8 cellular contexts compared by ENCODE assay signal in the genomic region with DNA sequence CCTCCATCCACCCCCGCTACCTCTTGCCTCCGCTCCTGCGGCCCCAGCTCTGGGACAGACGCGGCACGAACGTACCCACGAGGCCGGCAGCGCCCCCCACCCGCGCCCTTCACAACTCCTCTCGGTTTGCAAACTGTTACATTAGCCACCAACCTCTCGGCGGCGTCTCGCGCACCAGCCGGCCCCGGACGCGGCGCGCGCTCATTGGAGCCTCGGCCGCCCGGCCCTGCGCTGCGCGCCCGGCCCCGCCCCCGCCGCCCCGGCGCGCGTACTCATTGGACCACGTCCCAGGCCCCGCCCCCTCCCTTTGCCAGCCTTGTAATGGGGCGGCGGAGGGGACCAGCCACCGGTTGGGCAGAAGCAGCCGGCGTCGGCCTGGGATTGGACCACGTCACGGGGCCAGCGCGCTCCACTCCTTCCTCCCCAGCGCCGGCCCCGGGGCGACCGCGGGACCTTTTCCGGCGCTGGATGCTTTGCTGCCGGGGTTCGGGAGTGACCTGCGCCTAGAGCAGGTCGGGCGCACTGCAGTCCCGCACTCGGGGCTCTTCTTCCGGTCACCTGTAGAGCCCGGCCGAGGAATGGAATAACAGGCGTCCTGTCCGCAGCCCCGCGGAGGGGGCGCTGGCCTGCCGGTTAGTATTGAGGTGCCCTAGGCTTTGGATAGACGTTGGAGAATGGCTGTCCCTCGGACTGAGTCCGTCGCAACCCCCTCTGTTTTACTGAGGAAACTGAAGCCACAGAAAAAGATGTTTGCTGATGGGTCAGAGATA. TPM values are rescaled to one million over a fixed set of nuclear protein-coding genes. Genes with fewer than 3 reads are reported as not detected.
DNase-seq lines count a peak whose midpoint lies in the region; ATAC-seq and TF ChIP-seq lines count a peak whose summit lies in the region.

A gene with protein sequence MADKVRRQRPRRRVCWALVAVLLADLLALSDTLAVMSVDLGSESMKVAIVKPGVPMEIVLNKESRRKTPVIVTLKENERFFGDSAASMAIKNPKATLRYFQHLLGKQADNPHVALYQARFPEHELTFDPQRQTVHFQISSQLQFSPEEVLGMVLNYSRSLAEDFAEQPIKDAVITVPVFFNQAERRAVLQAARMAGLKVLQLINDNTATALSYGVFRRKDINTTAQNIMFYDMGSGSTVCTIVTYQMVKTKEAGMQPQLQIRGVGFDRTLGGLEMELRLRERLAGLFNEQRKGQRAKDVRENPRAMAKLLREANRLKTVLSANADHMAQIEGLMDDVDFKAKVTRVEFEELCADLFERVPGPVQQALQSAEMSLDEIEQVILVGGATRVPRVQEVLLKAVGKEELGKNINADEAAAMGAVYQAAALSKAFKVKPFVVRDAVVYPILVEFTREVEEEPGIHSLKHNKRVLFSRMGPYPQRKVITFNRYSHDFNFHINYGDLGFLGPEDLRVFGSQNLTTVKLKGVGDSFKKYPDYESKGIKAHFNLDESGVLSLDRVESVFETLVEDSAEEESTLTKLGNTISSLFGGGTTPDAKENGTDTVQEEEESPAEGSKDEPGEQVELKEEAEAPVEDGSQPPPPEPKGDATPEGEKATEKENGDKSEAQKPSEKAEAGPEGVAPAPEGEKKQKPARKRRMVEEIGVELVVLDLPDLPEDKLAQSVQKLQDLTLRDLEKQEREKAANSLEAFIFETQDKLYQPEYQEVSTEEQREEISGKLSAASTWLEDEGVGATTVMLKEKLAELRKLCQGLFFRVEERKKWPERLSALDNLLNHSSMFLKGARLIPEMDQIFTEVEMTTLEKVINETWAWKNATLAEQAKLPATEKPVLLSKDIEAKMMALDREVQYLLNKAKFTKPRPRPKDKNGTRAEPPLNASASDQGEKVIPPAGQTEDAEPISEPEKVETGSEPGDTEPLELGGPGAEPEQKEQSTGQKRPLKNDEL (minus strand): TSS at position 206 of the 770 bp plus-strand sequence. CDS start 1,045 bp downstream, outside the sequence.

- no peaks in the 10 kb centered on the region for H3K27me3 ChIP-seq in WERI-Rb-1 (ENCODE audit: insufficient read depth, low read depth, severe bottlenecking)
- H3K27me3 ChIP-seq in mammary epithelial cell (ENCODE audit: insufficient read depth, low read length) = no peaks in the 10 kb centered on the region
- no peaks in the 10 kb centered on the region for H3K27me3 ChIP-seq in smooth muscle cell (ENCODE audit: low read depth)

- POLR2A ChIA-PET in AG04449 (lab: Yijun Ruan, JAX) = interaction anchor here (0.6 to 1.9 kb wide), 5 partner anchors 10 to 281 kb away, joined by 3 to 6 read pairs (median 4); a partner anchor contains a TSS

- DNase-seq in AG04449 (ENCODE audit: low read depth, low spot score) = peak; percentile 63
- DNase-seq in NCI-H2196 treated with DMSO at 0.1 percent for 48 hours (lab: John Stamatoyannopoulos, UW; ENCODE audit: unreplicated experiment) = peak; percentile 95
- DNase-seq in WERI-Rb-1 = peak; percentile 98
- DNase-seq in mammary epithelial cell = peak; percentile 95
- DNase-seq in iPS-NIHi11 (ENCODE audit: low spot score) = peak; percentile 99
- peak; percentile 96 for DNase-seq in smooth muscle cell (lab: John Stamatoyannopoulos, UW; ENCODE audit: unreplicated experiment)

- 5% methylated on average over 17 of the region's 79 CpGs for WGBS in mammary epithelial cell (ENCODE audit: low coverage, missing lambda C conversion rate)
- under 1% methylated on average over 57 of the region's 79 CpGs for WGBS in smooth muscle cell (ENCODE audit: low lambda C conversion rate)

- H3K9me3 ChIP-seq in WERI-Rb-1 (ENCODE audit: severe bottlenecking) = no peaks in the 10 kb centered on the region
- no peaks in the 10 kb centered on the region for H3K9me3 ChIP-seq in mammary epithelial cell (replicated peaks; ENCODE audit: insufficient read depth, low read length)
- H3K9me3 ChIP-seq in smooth muscle cell (replicated peaks; ENCODE audit: low read depth) = no peaks in the 10 kb centered on the region

- H3K36me3 ChIP-seq in WERI-Rb-1 = peaks cover 36% of the 10 kb centered on the region
- peaks cover 20% of the 10 kb centered on the region for H3K36me3 ChIP-seq in mammary epithelial cell (ENCODE audit: insufficient read depth, low read length)
- no peaks in the 10 kb centered on the region for H3K36me3 ChIP-seq in smooth muscle cell (ENCODE audit: low read depth)

- TF ChIP-seq CTCF in AG04449 (IDR thresholded peaks at IDR 0.05; ENCODE audit: insufficient read depth, low read length, missing control alignments) (peak; percentile 35), WERI-Rb-1 (IDR thresholded peaks at IDR 0.05; ENCODE audit: low read depth, low read length) (peak; percentile 25; the same call in 1 of the 2 replicates), mammary epithelial cell (conservative IDR thresholded peaks at IDR 0.05 in 1 of 2, IDR thresholded peaks at IDR 0.05 in 1 of 2; ENCODE audit: extremely low read depth in 1 of 2, insufficient read depth in 1 of 2, low read depth in 1 of 2, low read length in 2 of 2) (peak in 1 of 2 donors; percentile 36), smooth muscle cell (IDR thresholded peaks at IDR 0.05; ENCODE audit: borderline replicate concordance, insufficient read depth, poor library complexity, severe bottlenecking) (no peak)

- no TSS peak for BruUV-seq in mammary epithelial cell (replicated peaks; lab: Mats Ljungman, UMichigan)

- ATAC-seq in GM18870 (IDR thresholded peaks at IDR 0.05; ENCODE audit: unreplicated experiment) = peak; percentile 74
- peak; percentile 79 for ATAC-seq in HG03135 (IDR thresholded peaks at IDR 0.05; ENCODE audit: unreplicated experiment)

- peaks cover 48% of the 10 kb centered on the region for H3K79me2 ChIP-seq in mammary epithelial cell (ENCODE audit: insufficient read depth, low read length)
- peaks cover 27% of the 10 kb centered on the region for H3K79me2 ChIP-seq in smooth muscle cell (ENCODE audit: low read depth)

- H3K4me3 ChIP-seq in AG04449 (ENCODE audit: low read depth, low read length) (peak within 1 kb of the TSS; percentile 85), WERI-Rb-1 (ENCODE audit: low read depth, low read length) (peak within 1 kb of the TSS; percentile 76), mammary epithelial cell (replicated peaks in 1 of 3; ENCODE audit: insufficient read depth in 1 of 3, low read depth in 2 of 3, low read length in 3 of 3) (peak within 1 kb of the TSS; percentile 74 to 98 (median 95)), smooth muscle cell (peak within 1 kb of the TSS; percentile 68)

- dilution Hi-C loops in mammary epithelial cell (cut with HindIII; ENCODE audit: low sequenced_read_pairs) = no loop called here

- H2AFZ ChIP-seq in mammary epithelial cell (ENCODE audit: low read depth, low read length) (peak within 1 kb of the TSS; percentile 94), smooth muscle cell (ENCODE audit: low read depth) (peak within 1 kb of the TSS; percentile 62)

- CTCF ChIA-PET in AG04449 (lab: Yijun Ruan, JAX) = interaction anchor here (0.9 to 2.6 kb wide), 13 partner anchors 9 to 368 kb away, joined by 3 to 15 read pairs (median 3); a partner anchor contains a TSS
- CTCF ChIA-PET in mammary epithelial cell (lab: Charles Lee; ENCODE audit: low non-redundant PET) = interaction anchor here (0.5 to 0.6 kb wide), 2 partner anchors 27 to 281 kb away, joined by 3 to 4 read pairs; a partner anchor contains a TSS

- H3K4me2 ChIP-seq in mammary epithelial cell (ENCODE audit: insufficient read depth, low read depth, low read length) (peak within 1 kb of the TSS; percentile 81), smooth muscle cell (peak within 1 kb of the TSS; percentile 97)

- H3K27ac ChIP-seq in WERI-Rb-1 = peak within 1 kb of the TSS; percentile 86
- H3K27ac ChIP-seq in mammary epithelial cell (ENCODE audit: insufficient read depth, low read depth, low read length) = peak within 1 kb of the TSS; percentile 62
- H3K27ac ChIP-seq in smooth muscle cell (ENCODE audit: low read depth) = peak within 1 kb of the TSS; percentile 65

- H4K20me1 ChIP-seq in mammary epithelial cell (ENCODE audit: insufficient read depth, low read length) = no peaks in the 10 kb centered on the region
- peaks cover 14% of the 10 kb centered on the region for H4K20me1 ChIP-seq in smooth muscle cell (ENCODE audit: low read depth)

- H3K9ac ChIP-seq in mammary epithelial cell (ENCODE audit: insufficient read depth, low read length) (peak within 1 kb of the TSS; percentile 78), smooth muscle cell (ENCODE audit: low read depth) (peak within 1 kb of the TSS; percentile 95)

- intact Hi-C loops in mammary epithelial cell (cut with micrococcal nuclease) = loop anchor here (1.0 to 5.0 kb wide), 3 partner anchors 27 to 40 kb away; a partner anchor contains a TSS

- in situ Hi-C loops in mammary epithelial cell (cut with MboI; ENCODE audit: low sequenced_read_pairs in 2 of 2) = no loop called here

- no peaks in the 10 kb centered on the region for H3F3A ChIP-seq in smooth muscle cell (ENCODE audit: low read depth)

- H3K4me1 ChIP-seq in mammary epithelial cell (ENCODE audit: insufficient read depth, low read length) (peaks cover 20% of the 10 kb centered on the region), smooth muscle cell (ENCODE audit: low read depth) (peaks cover 15% of the 10 kb centered on the region)

RNA-seq across cellular contexts. Expression of the gene that starts here (rescaled TPM):
- 100 to 1,000 TPM; 160 to 187 TPM for total RNA-seq in mammary epithelial cell
- 162 TPM for polyA plus RNA-seq in mammary epithelial cell
- 270 TPM for polyA minus RNA-seq in mammary epithelial cell
- 98.1 and 122 TPM in 2 replicates for total RNA-seq in smooth muscle cell
- 79.8 and 90.4 TPM in 2 replicates for polyA plus RNA-seq in smooth muscle cell

Comparison
In these comparisons a context has a peak if more than half of its experiments do, and no peak if none do; other contexts are left out.
1. Peak in every context shown above with its lines: DNase-seq, ATAC-seq, H3K4me3 ChIP-seq and H3K27ac ChIP-seq.